ENCODE assay signal across 8 cellular contexts in genomic region chr3:138433892-138434275, GRCh38. TPM values are rescaled to one million over a fixed set of nuclear protein-coding genes. Genes with fewer than 3 reads are reported as not detected.
DNase-seq lines count a peak whose midpoint lies in the region; ATAC-seq and TF ChIP-seq lines count a peak whose summit lies in the region.

No MANE protein-coding gene starts in this region.

- H3K9me3 Mint-ChIP-seq in CD8-positive, alpha-beta memory T cell = no peaks in the 10 kb centered on the region

- no peak overlapping the region for H3K27ac ChIP-seq in CD8-positive, alpha-beta memory T cell (ENCODE audit: low read depth, low read length)
- H3K27ac ChIP-seq in PC-3 (ENCODE audit: low read length) (no peak overlapping the region), fibroblast of lung (ENCODE audit: insufficient read depth, low read length) (no peak overlapping the region), rectal smooth muscle tissue (ENCODE audit: low read depth, low read length) (no peak overlapping the region), body of pancreas (peak overlapping the region in 1 of 4 donors; percentile 49)

- DNase-seq in CD8-positive, alpha-beta memory T cell = no peak
- DNase-seq in PC-3 (no peak), fibroblast of lung (ENCODE audit: low read depth in 2 of 2) (no peak), body of pancreas (no peak), NCI-H2171 (lab: John Stamatoyannopoulos, UW) (no peak)
- no peak for DNase-seq in activated CD4-positive, CD25-positive, alpha-beta regulatory T cell (lab: John Stamatoyannopoulos, UW)

- H3K79me2 ChIP-seq in PC-3 (ENCODE audit: low read length) (no peaks in the 10 kb centered on the region), fibroblast of lung (ENCODE audit: control insufficient read depth, insufficient read depth, low read length) (no peaks in the 10 kb centered on the region)

- H3K4me3 Mint-ChIP-seq in CD8-positive, alpha-beta memory T cell = peak overlapping the region; percentile 51 to 74 (median 57)

- H3K27ac Mint-ChIP-seq in CD8-positive, alpha-beta memory T cell = no peak overlapping the region

- TF ChIP-seq CTCF in PC-3 (conservative IDR thresholded peaks at IDR 0.05; ENCODE audit: low read depth, low read length) (no peak), fibroblast of lung (conservative IDR thresholded peaks at IDR 0.05 in 1 of 2, IDR thresholded peaks at IDR 0.05 in 1 of 2; ENCODE audit: low read depth in 1 of 2, low read length in 2 of 2) (no peak), body of pancreas (IDR thresholded peaks at IDR 0.05) (no peak)

- no peaks in the 10 kb centered on the region for H3K36me3 Mint-ChIP-seq in CD8-positive, alpha-beta memory T cell

- peaks cover 6% of the 10 kb centered on the region for H3K27me3 ChIP-seq in CD8-positive, alpha-beta memory T cell (ENCODE audit: insufficient read depth, low read length, poor library complexity, severe bottlenecking)
- no peaks in the 10 kb centered on the region for H3K27me3 ChIP-seq in PC-3 (ENCODE audit: low read length)
- H3K27me3 ChIP-seq in fibroblast of lung (ENCODE audit: control insufficient read depth, insufficient read depth, low read length) = peaks cover 37% of the 10 kb centered on the region
- peaks cover 6% of the 10 kb centered on the region for H3K27me3 ChIP-seq in rectal smooth muscle tissue (ENCODE audit: control insufficient read depth, insufficient read depth, low read length)
- H3K27me3 ChIP-seq in body of pancreas = no peaks in the 10 kb centered on the region

- H2AFZ ChIP-seq in PC-3 (ENCODE audit: low read length) (no peak overlapping the region), fibroblast of lung (ENCODE audit: low read length) (no peak overlapping the region)

- H3K4me3 ChIP-seq in CD8-positive, alpha-beta memory T cell (ENCODE audit: low read length) = no peak overlapping the region
- H3K4me3 ChIP-seq in PC-3 (ENCODE audit: low read length) (no peak overlapping the region), fibroblast of lung (replicated peaks in 1 of 4; ENCODE audit: control extremely low read depth in 1 of 4, insufficient read depth in 1 of 4, low read depth in 3 of 4, low read length in 4 of 4) (peak overlapping the region in 2 of 4 experiments; percentile 17 to 50), rectal smooth muscle tissue (ENCODE audit: low read length) (peak overlapping the region; percentile 45), body of pancreas (no peak overlapping the region)

- H4K20me1 ChIP-seq in PC-3 (ENCODE audit: low read length) (no peaks in the 10 kb centered on the region), fibroblast of lung (ENCODE audit: control insufficient read depth, extremely low read depth, insufficient read depth, low read length) (no peaks in the 10 kb centered on the region)

- WGBS in body of pancreas, 2 donors = 44 to 63% methylated on average over 16 of the region's 16 CpGs

- peak overlapping the region; percentile 84; the same call in 1 of the 2 replicates for H3K4me2 ChIP-seq in PC-3 (ENCODE audit: low read length)
- H3K4me2 ChIP-seq in fibroblast of lung (ENCODE audit: extremely low read depth, insufficient read depth, low read length) = peak overlapping the region; percentile 26

- peaks cover 35 to 62% of the 10 kb centered on the region in 2 donors for H3K27me3 Mint-ChIP-seq in CD8-positive, alpha-beta memory T cell

- H3F3A ChIP-seq in PC-3 (ENCODE audit: low read length, unreplicated experiment) = no peaks in the 10 kb centered on the region

- BruUV-seq in PC-3 (replicated peaks; lab: Mats Ljungman, UMichigan) = no TSS peak

- H3K9me2 ChIP-seq in PC-3 (replicated peaks; ENCODE audit: low read length) = no peaks in the 10 kb centered on the region

- no peak for TF ChIP-seq POLR2A in body of pancreas (IDR thresholded peaks at IDR 0.05)

- H3K9ac ChIP-seq in PC-3 (ENCODE audit: low read length) (no peak overlapping the region), fibroblast of lung (ENCODE audit: insufficient read depth, low read length) (no peak overlapping the region), rectal smooth muscle tissue (ENCODE audit: low read length) (no peak overlapping the region)

- CTCF ChIA-PET in CD8-positive, alpha-beta memory T cell (lab: Charles Lee) = interaction anchor here (0.8 to 1.9 kb wide), 3 partner anchors 9 to 16 kb away, joined by 3 to 6 read pairs (median 5); no protein-coding TSS in a partner anchor
- CTCF ChIA-PET in PC-3 (lab: Charles Lee) = no interaction called here

- intact Hi-C loops in PC-3 (cut with micrococcal nuclease) (no loop called here), body of pancreas (cut with DNase I) (no loop called here)

- peaks cover 8 to 25% (median 14%) of the 10 kb centered on the region in 3 donors for H3K4me1 Mint-ChIP-seq in CD8-positive, alpha-beta memory T cell

- ATAC-seq in PC-3 (no peak), body of pancreas (no peak), HG02981 (IDR thresholded peaks at IDR 0.05; ENCODE audit: unreplicated experiment) (no peak)

- POLR2A ChIA-PET in CD8-positive, alpha-beta memory T cell (lab: Charles Lee) = interaction anchor here (0.6 kb wide), 1 partner anchor 174 kb away, joined by 3 read pairs; no protein-coding TSS in a partner anchor
- POLR2A ChIA-PET in PC-3 (lab: Charles Lee; ENCODE audit: unreplicated experiment) = interaction anchor here (0.6 kb wide), 1 partner anchor 160 kb away, joined by 3 read pairs; the partner anchor contains the start of gene CEP70

- H3K36me3 ChIP-seq in CD8-positive, alpha-beta memory T cell (ENCODE audit: insufficient read depth, low read length) = no peaks in the 10 kb centered on the region
- H3K36me3 ChIP-seq in PC-3 (ENCODE audit: low read depth, low read length) = no peaks in the 10 kb centered on the region
- no peaks in the 10 kb centered on the region for H3K36me3 ChIP-seq in fibroblast of lung (ENCODE audit: control insufficient read depth, insufficient read depth, low read length)
- H3K36me3 ChIP-seq in rectal smooth muscle tissue (ENCODE audit: control insufficient read depth, insufficient read depth, low read length) = no peaks in the 10 kb centered on the region
- H3K36me3 ChIP-seq in body of pancreas (replicated peaks in 1 of 2; ENCODE audit: insufficient read depth in 1 of 2, low read depth in 2 of 2) = no peaks in the 10 kb centered on the region

- no peaks in the 10 kb centered on the region for H3K4me1 ChIP-seq in CD8-positive, alpha-beta memory T cell (ENCODE audit: insufficient read depth, low read length)
- H3K4me1 ChIP-seq in PC-3 (ENCODE audit: insufficient read depth, low read length) (peaks cover 6% of the 10 kb centered on the region; the same call in 1 of the 2 replicates), fibroblast of lung (ENCODE audit: control insufficient read depth, extremely low read depth, insufficient read depth, low read length) (no peaks in the 10 kb centered on the region), rectal smooth muscle tissue (ENCODE audit: control insufficient read depth, insufficient read depth, low read length) (peaks cover 4% of the 10 kb centered on the region), body of pancreas (peaks cover 22% of the 10 kb centered on the region)

- no peaks in the 10 kb centered on the region for H3K9me3 ChIP-seq in CD8-positive, alpha-beta memory T cell (ENCODE audit: low read length)
- H3K9me3 ChIP-seq in PC-3 (ENCODE audit: low read length) = no peaks in the 10 kb centered on the region
- no peaks in the 10 kb centered on the region for H3K9me3 ChIP-seq in fibroblast of lung (ENCODE audit: control insufficient read depth, insufficient read depth, low read depth, low read length)
- H3K9me3 ChIP-seq in body of pancreas = no peaks in the 10 kb centered on the region

RNA-seq across cellular contexts. Expression of gene ESYT3, which starts 0.5 kb away (rescaled TPM):
- total RNA-seq in CD8-positive, alpha-beta memory T cell = under 1 TPM; 0.07 TPM
- not detected for polyA plus RNA-seq in CD8-positive, alpha-beta memory T cell
- total RNA-seq in PC-3 (2014; rRNA removed) (1.6 TPM in 2 replicates), fibroblast of lung (0.17 and 0.51 TPM in 2 replicates), body of pancreas (1 to 10 TPM; 2.0 to 6.0 TPM)
- polyA plus RNA-seq in fibroblast of lung = 0.11 TPM in 1 of 2 replicates, not detected in the other
- polyA plus RNA-seq in fibroblast of lung (2012) = 0.18 TPM in 1 of 2 replicates, not detected in the other
- polyA minus RNA-seq in fibroblast of lung (ENCODE audit: low replicate concordance) = not detected in 2 replicates
